1 cellular context compared by ENCODE assay signal in genomic region chr15:75335313-75335704, GRCh38.
TF ChIP-seq lines count a peak whose summit lies in the region.

No MANE protein-coding gene starts in this region.

TF ChIP-seq in HepG2, 621 proteins besides CTCF, POLR2A, EP300 and RAD21:
- TF ChIP-seq CHD2 (IDR thresholded peaks at IDR 0.05; ENCODE audit: low read depth, low read length) (no peak), ZSCAN12 (CRISPR knock-in tag; IDR thresholded peaks at IDR 0.05) (no peak), KLF9 (CRISPR knock-in tag; IDR thresholded peaks at IDR 0.05; ENCODE audit: low read depth) (no peak), ZNF503 (CRISPR knock-in tag; IDR thresholded peaks at IDR 0.05) (no peak), ATF5 (CRISPR knock-in tag; IDR thresholded peaks at IDR 0.05; ENCODE audit: low read depth) (no peak), ZNF770 (CRISPR knock-in tag; IDR thresholded peaks at IDR 0.05) (no peak), ATF2 (CRISPR knock-in tag; IDR thresholded peaks at IDR 0.05) (no peak)
